ENCODE assay signal across 9 cellular contexts in genomic region chr13:33610471-33611015, GRCh38.
DNase-seq lines count a peak whose midpoint lies in the region; ATAC-seq lines count a peak whose summit lies in the region.
"Had no signal": no experiment of that assay in that cellular context is flagged by ENCODE, and none has a peak within 500 bp of the region (broad histone marks: within the 10 kb centered on the region; RNA-seq: fewer than 3 reads in every experiment).

No MANE protein-coding gene starts in this region.

- peak overlapping the region; percentile 83 for H3K27ac Mint-ChIP-seq in activated naive CD8-positive, alpha-beta T cell

- no peaks in the 10 kb centered on the region for H3K27me3 ChIP-seq in SJCRH30

- peak overlapping the region; percentile 93 for H3K27ac ChIP-seq in SJCRH30
- H3K27ac ChIP-seq: C4-2B had no signal

- H3K4me1 Mint-ChIP-seq in activated naive CD8-positive, alpha-beta T cell (ENCODE audit: low read depth) = peaks cover 22% of the 10 kb centered on the region

- peak in 13 of 14 donors; percentile 18 to 86 (median 71) for DNase-seq in C1 segment of cervical spinal cord (lab: John Stamatoyannopoulos, UW)
- peak; percentile 97 to 98 for DNase-seq in SJCRH30
- peak; percentile 69 for DNase-seq in iPS-NIHi11 (ENCODE audit: low spot score)
- peak; percentile 43 to 44 for DNase-seq in stimulated activated CD4-positive, alpha-beta T cell treated with anti-CD3 and anti-CD28 coated beads, Interleukin-15, amount 100 ng/mL, for 48 hours (ENCODE audit: low read depth in 2 of 2)
- no peak for DNase-seq in LoVo (ENCODE audit: low spot score)

- H3K36me3 Mint-ChIP-seq in activated naive CD8-positive, alpha-beta T cell = no peaks in the 10 kb centered on the region

- peaks cover under 1% of the 10 kb centered on the region for H3K27me3 Mint-ChIP-seq in activated naive CD8-positive, alpha-beta T cell

- no peaks in the 10 kb centered on the region for H3K9me3 ChIP-seq in SJCRH30 (replicated peaks)

- ATAC-seq in GM21360 (IDR thresholded peaks at IDR 0.05; ENCODE audit: unreplicated experiment) (no peak), GM21381 (IDR thresholded peaks at IDR 0.05; ENCODE audit: unreplicated experiment) (no peak)

- no peaks in the 10 kb centered on the region for H3K9me3 Mint-ChIP-seq in activated naive CD8-positive, alpha-beta T cell (ENCODE audit: low read depth)

- H3K36me3 ChIP-seq in SJCRH30 = no peaks in the 10 kb centered on the region

- H3K4me1 ChIP-seq in SJCRH30 = peaks cover 14% of the 10 kb centered on the region

- peak overlapping the region; percentile 50 for H3K4me3 ChIP-seq in SJCRH30

- peak overlapping the region; percentile 70 for H3K4me3 Mint-ChIP-seq in activated naive CD8-positive, alpha-beta T cell
